Comparison of ENCODE assay signal across 1 cellular context in genomic region chr16:67663151-67663876, GRCh38.
TF ChIP-seq lines count a peak whose summit lies in the region.

No MANE protein-coding gene starts in this region.

TF ChIP-seq in GM12878, 131 proteins besides CTCF, POLR2A, EP300 and RAD21:
- TF ChIP-seq EGR1 (IDR thresholded peaks at IDR 0.05; ENCODE audit: borderline replicate concordance in 1 of 2, low read depth in 2 of 2, low read length in 2 of 2) = 0 out of 3 replicates have a peak, but pooled peaks of 1 of the 2 experiments have one; percentile 21
- no peak for TF ChIP-seq EED (IDR thresholded peaks at IDR 0.05; ENCODE audit: low read depth)
TF ChIP-seq in GM12878: peak in this region for 1.
